18 cellular contexts compared by ENCODE assay signal in the genomic region with DNA sequence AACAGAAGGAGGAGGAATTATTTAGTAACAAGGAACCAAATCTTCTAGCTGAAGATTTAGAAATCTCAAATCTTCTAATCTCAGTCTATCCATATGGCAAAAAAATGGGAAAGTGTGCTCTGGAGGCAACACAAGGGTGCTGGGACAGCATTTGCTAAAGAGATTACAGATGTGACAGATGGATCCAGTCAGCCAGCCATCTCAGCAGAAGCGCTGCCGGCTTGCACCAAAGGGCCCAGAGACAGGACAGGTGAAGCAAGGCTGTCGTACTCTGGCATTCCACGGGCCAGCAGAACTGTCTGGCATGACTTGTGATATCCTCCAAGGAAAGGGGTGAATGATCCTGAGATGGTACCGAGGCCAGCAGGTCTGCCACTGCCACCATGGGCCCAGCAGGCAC. TPM values are rescaled to one million over a fixed set of nuclear protein-coding genes. Genes with fewer than 3 reads are reported as not detected.
"Had no signal": no experiment of that assay in that cellular context is flagged by ENCODE, and none has a peak within 500 bp of the region (broad histone marks: within the 10 kb centered on the region; RNA-seq: fewer than 3 reads in every experiment).

No MANE protein-coding gene starts in this region.

- H3K36me3 ChIP-seq: gastrocnemius medialis, transverse colon had no signal

- H3K4me3 ChIP-seq: gastrocnemius medialis, heart left ventricle, left lung, transverse colon had no signal

- DNase-seq: activated CD4-positive, alpha-beta T cell treated with anti-CD3 and anti-CD28 coated beads, Interleukin-2, amount 10 ng/mL, durations not matched to agents 7 days and 5 days; activated CD8-positive, alpha-beta memory T cell treated with anti-CD3 and anti-CD28 coated beads, Interleukin-2, amount 50 U/mL, for 4 hours; activated effector memory CD4-positive, alpha-beta T cell treated with Interleukin-2 at 50 U/mL for 16 hours; activated naive CD4-positive, alpha-beta T cell treated with anti-CD3 and anti-CD28 coated beads, Interleukin-2, amount 50 U/mL, for 16 hours; activated T-cell treated with anti-CD3 and anti-CD28 coated beads, Interleukin-2, amount 50 U/mL, for 48 hours; gastrocnemius medialis; heart left ventricle; kidney; left lung; stimulated activated CD8-positive, alpha-beta memory T cell treated with anti-CD3 and anti-CD28 coated beads, Interleukin-4, amount 100 ng/mL, for 48 hours; stimulated activated naive CD8-positive, alpha-beta T cell treated with anti-CD3 and anti-CD28 coated beads, Interleukin-15, Interleukin-2, amounts not matched to agents 100 U/mL and 50 U/mL, for 24 hours; substantia nigra; transverse colon had no signal

- H3K9me3 ChIP-seq: gastrocnemius medialis, heart left ventricle, left lung, transverse colon had no signal

- H3K27me3 ChIP-seq: gastrocnemius medialis, heart left ventricle, left lung, transverse colon had no signal

- H3K27ac ChIP-seq: gastrocnemius medialis, heart left ventricle, left lung, transverse colon had no signal

- FAIRE-seq: kidney had no signal

RNA-seq across cellular contexts. Expression of a gene that starts 45.7 kb away (rescaled TPM):
- total RNA-seq: activated CD4-positive, alpha-beta T cell treated with anti-CD3 and anti-CD28 coated beads, Interleukin-2, amount 10 ng/mL, durations not matched to agents 7 days and 5 days; cardiac septum; esophagus mucosa; gastrocnemius medialis; heart left ventricle; kidney; left lung; lung microvascular endothelial cell; omental fat pad; posterior vena cava; transverse colon had no signal
